In genomic region chr1:9340864-9341263, GRCh38 we compare ENCODE assay signal across 18 cellular contexts. TPM values are rescaled to one million over a fixed set of nuclear protein-coding genes. Genes with fewer than 3 reads are reported as not detected.
DNase-seq lines count a peak whose midpoint lies in the region; ATAC-seq and TF ChIP-seq lines count a peak whose summit lies in the region.
"Had no signal": no experiment of that assay in that cellular context is flagged by ENCODE, and none has a peak within 500 bp of the region (broad histone marks: within the 10 kb centered on the region; RNA-seq: fewer than 3 reads in every experiment).

No MANE protein-coding gene starts in this region.

- H3K9me3 Mint-ChIP-seq in WTC11 = peaks cover 7% of the 10 kb centered on the region
- H3K9me3 Mint-ChIP-seq: activated naive CD4-positive, alpha-beta T cell treated with anti-CD3 and anti-CD28 coated beads, Interleukin-2, amount 50 U/mL, for 72 hours; T-helper 2 cell treated with Interferon-gamma antibody and Interleukin-4, amounts not matched to agents 5 μg/mL and 100 μg/mL, for 36 hours had no signal

- no peak for TF ChIP-seq EP300 in gastroesophageal sphincter (IDR thresholded peaks at IDR 0.05)

- ATAC-seq in gastroesophageal sphincter (no peak), gastrocnemius medialis (peak in 1 of 2 donors; percentile 7), GM21367 (IDR thresholded peaks at IDR 0.05; ENCODE audit: unreplicated experiment) (no peak), HG02840 (IDR thresholded peaks at IDR 0.05; ENCODE audit: low FRiP score, unreplicated experiment) (no peak), WTC11 (no peak)
- ATAC-seq: activated naive CD4-positive, alpha-beta T cell treated with anti-CD3 and anti-CD28 coated beads, Interleukin-2, amount 50 U/mL, for 72 hours; HepG2 had no signal

- no peak overlapping the region for H3K4me3 Mint-ChIP-seq in WTC11
- H3K4me3 Mint-ChIP-seq: T-helper 2 cell treated with Interferon-gamma antibody and Interleukin-4, amounts not matched to agents 5 μg/mL and 100 μg/mL, for 36 hours had no signal

- H3K9me3 ChIP-seq in gastroesophageal sphincter = no peaks in the 10 kb centered on the region
- H3K9me3 ChIP-seq in gastrocnemius medialis = no peaks in the 10 kb centered on the region
- H3K9me3 ChIP-seq: Caco-2, upper lobe of left lung had no signal

- H3K27me3 Mint-ChIP-seq in WTC11 (ENCODE audit: low read depth) = no peaks in the 10 kb centered on the region

- in situ Hi-C loops in gastrocnemius medialis (cut with MboI; ENCODE audit: low sequenced_read_pairs in 4 of 4) = no loop called here

- peak overlapping the region in 1 of 2 donors; percentile 17 for H3K4me3 ChIP-seq in gastroesophageal sphincter
- H3K4me3 ChIP-seq in gastrocnemius medialis = no peak overlapping the region
- H3K4me3 ChIP-seq: upper lobe of left lung had no signal

- no peak for TF ChIP-seq CTCF in gastroesophageal sphincter (IDR thresholded peaks at IDR 0.05)
- TF ChIP-seq CTCF in gastrocnemius medialis (IDR thresholded peaks at IDR 0.05 in 4 of 5, conservative IDR thresholded peaks at IDR 0.05 in 1 of 5) = no peak
- TF ChIP-seq CTCF in WTC11 (IDR thresholded peaks at IDR 0.05) = no peak

- peaks cover 3% of the 10 kb centered on the region; the same call in 1 of the 2 replicates for H3K36me3 Mint-ChIP-seq in WTC11
- H3K36me3 Mint-ChIP-seq: activated naive CD4-positive, alpha-beta T cell treated with anti-CD3 and anti-CD28 coated beads, Interleukin-2, amount 50 U/mL, for 72 hours had no signal

- H3K27me3 ChIP-seq in gastroesophageal sphincter (no peaks in the 10 kb centered on the region), gastrocnemius medialis (no peaks in the 10 kb centered on the region)
- H3K27me3 ChIP-seq: brain microvascular endothelial cell, upper lobe of left lung had no signal

- no peak for TF ChIP-seq POLR2A in gastroesophageal sphincter (IDR thresholded peaks at IDR 0.05)
- no peak for TF ChIP-seq POLR2A in gastrocnemius medialis (IDR thresholded peaks at IDR 0.05)

- CTCF ChIA-PET in WTC11 (lab: Charles Lee) = no interaction called here

- H3K27ac Mint-ChIP-seq in WTC11 = no peak overlapping the region
- H3K27ac Mint-ChIP-seq: activated naive CD4-positive, alpha-beta T cell treated with anti-CD3 and anti-CD28 coated beads, Interleukin-2, amount 50 U/mL, for 72 hours; T-helper 2 cell treated with Interferon-gamma antibody and Interleukin-4, amounts not matched to agents 5 μg/mL and 100 μg/mL, for 36 hours had no signal

- intact Hi-C loops in gastrocnemius medialis (cut with DNase I; ENCODE audit: low total_unique reads) = no loop called here

- POLR2A ChIA-PET in WTC11 (lab: Charles Lee) = interaction anchor here (1.3 kb wide), 1 partner anchor 19 kb away, joined by 3 read pairs; no protein-coding TSS in a partner anchor

- H3K4me1 ChIP-seq in gastroesophageal sphincter (peaks cover 2 to 90% (median 75%) of the 10 kb centered on the region in 3 donors), gastrocnemius medialis (peaks cover 13 to 28% of the 10 kb centered on the region in 2 donors)
- H3K4me1 ChIP-seq: Caco-2 had no signal

- peaks cover 8% of the 10 kb centered on the region; the same call in 1 of the 2 replicates for H3K4me1 Mint-ChIP-seq in WTC11

- peak; percentile 80 for DNase-seq in CD1c-positive myeloid dendritic cell (ENCODE audit: extremely low spot score)
- peak; percentile 47 for DNase-seq in SKM-1 treated with dmso at 0.1 percent for 144 hours (lab: John Stamatoyannopoulos, UW; ENCODE audit: unreplicated experiment)
- DNase-seq in gastrocnemius medialis = no peak
- no peak for DNase-seq in WTC11 (ENCODE audit: low spot score)
- DNase-seq in SHP77 treated with DMSO at 0.1 percent for 48 hours (lab: John Stamatoyannopoulos, UW) = no peak
- DNase-seq: activated CD4-positive, alpha-beta T cell treated with anti-CD3 and anti-CD28 coated beads for 48 hours; brain microvascular endothelial cell; Caco-2; effector CD8-positive, alpha-beta T cell; NCI-H1092 treated with DMSO at 0.1 percent for 48 hours; NCI-H2171; upper lobe of left lung had no signal

- H3K36me3 ChIP-seq in gastroesophageal sphincter (no peaks in the 10 kb centered on the region), gastrocnemius medialis (no peaks in the 10 kb centered on the region)
- H3K36me3 ChIP-seq: upper lobe of left lung had no signal

- peak overlapping the region in 3 of 4 donors; percentile 84 to 91 (median 84) for H3K27ac ChIP-seq in gastroesophageal sphincter
- peak overlapping the region; percentile 13 to 70 (median 39) for H3K27ac ChIP-seq in gastrocnemius medialis
- H3K27ac ChIP-seq: brain microvascular endothelial cell had no signal

- 50% methylated on average over 4 of the region's 7 CpGs; no CpG with 5 or more reads in 1 of the 2 donors for WGBS in gastroesophageal sphincter (ENCODE audit: low coverage in 1 of 2), 2 donors

TF ChIP-seq in WTC11, 78 proteins besides CTCF, POLR2A, EP300 and RAD21 (continues in another document):
- TF ChIP-seq ZNF532 (CRISPR knock-in tag; IDR thresholded peaks at IDR 0.05; ENCODE audit: borderline replicate concordance) = no peak
- no peak for TF ChIP-seq CREB1 (CRISPR knock-in tag; IDR thresholded peaks at IDR 0.05)
- TF ChIP-seq FOXP4 (CRISPR knock-in tag; IDR thresholded peaks at IDR 0.05) = no peak
- no peak for TF ChIP-seq NFYB (CRISPR knock-in tag; conservative IDR thresholded peaks at IDR 0.05; ENCODE audit: low read depth)
- TF ChIP-seq, protein P1, sequence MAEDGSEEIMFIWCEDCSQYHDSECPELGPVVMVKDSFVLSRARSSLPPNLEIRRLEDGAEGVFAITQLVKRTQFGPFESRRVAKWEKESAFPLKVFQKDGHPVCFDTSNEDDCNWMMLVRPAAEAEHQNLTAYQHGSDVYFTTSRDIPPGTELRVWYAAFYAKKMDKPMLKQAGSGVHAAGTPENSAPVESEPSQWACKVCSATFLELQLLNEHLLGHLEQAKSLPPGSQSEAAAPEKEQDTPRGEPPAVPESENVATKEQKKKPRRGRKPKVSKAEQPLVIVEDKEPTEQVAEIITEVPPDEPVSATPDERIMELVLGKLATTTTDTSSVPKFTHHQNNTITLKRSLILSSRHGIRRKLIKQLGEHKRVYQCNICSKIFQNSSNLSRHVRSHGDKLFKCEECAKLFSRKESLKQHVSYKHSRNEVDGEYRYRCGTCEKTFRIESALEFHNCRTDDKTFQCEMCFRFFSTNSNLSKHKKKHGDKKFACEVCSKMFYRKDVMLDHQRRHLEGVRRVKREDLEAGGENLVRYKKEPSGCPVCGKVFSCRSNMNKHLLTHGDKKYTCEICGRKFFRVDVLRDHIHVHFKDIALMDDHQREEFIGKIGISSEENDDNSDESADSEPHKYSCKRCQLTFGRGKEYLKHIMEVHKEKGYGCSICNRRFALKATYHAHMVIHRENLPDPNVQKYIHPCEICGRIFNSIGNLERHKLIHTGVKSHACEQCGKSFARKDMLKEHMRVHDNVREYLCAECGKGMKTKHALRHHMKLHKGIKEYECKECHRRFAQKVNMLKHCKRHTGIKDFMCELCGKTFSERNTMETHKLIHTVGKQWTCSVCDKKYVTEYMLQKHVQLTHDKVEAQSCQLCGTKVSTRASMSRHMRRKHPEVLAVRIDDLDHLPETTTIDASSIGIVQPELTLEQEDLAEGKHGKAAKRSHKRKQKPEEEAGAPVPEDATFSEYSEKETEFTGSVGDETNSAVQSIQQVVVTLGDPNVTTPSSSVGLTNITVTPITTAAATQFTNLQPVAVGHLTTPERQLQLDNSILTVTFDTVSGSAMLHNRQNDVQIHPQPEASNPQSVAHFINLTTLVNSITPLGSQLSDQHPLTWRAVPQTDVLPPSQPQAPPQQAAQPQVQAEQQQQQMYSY (CRISPR knock-in tag; IDR thresholded peaks at IDR 0.05) = no peak

RNA-seq across cellular contexts. Expression of gene SPSB1, which starts 48.2 kb away (rescaled TPM):
- 100 to 1,000 TPM in 2 of 4 donors, 10 to 100 TPM in 2; 56.3 to 111 (median 99.5) TPM for total RNA-seq in gastroesophageal sphincter
- 100 to 1,000 TPM in 1 of 4 donors, 10 to 100 TPM in 3; 40.4 to 161 (median 56.6) TPM for total RNA-seq in gastrocnemius medialis
- 4.3 to 5.5 TPM (median 4.6 TPM) in 3 replicates for total RNA-seq in WTC11 (2021)

Comparison
In these comparisons a context has a peak if more than half of its experiments do, and no peak if none do; other contexts are left out.
1. DNase-seq: peak in CD1c-positive myeloid dendritic cell (single experiment) and SKM-1 treated with dmso at 0.1 percent for 144 hours (single experiment); none in gastrocnemius medialis (0 of 2), WTC11 (single experiment) and SHP77 treated with DMSO at 0.1 percent for 48 hours (single experiment).